8 cellular contexts compared by ENCODE assay signal in the genomic region with DNA sequence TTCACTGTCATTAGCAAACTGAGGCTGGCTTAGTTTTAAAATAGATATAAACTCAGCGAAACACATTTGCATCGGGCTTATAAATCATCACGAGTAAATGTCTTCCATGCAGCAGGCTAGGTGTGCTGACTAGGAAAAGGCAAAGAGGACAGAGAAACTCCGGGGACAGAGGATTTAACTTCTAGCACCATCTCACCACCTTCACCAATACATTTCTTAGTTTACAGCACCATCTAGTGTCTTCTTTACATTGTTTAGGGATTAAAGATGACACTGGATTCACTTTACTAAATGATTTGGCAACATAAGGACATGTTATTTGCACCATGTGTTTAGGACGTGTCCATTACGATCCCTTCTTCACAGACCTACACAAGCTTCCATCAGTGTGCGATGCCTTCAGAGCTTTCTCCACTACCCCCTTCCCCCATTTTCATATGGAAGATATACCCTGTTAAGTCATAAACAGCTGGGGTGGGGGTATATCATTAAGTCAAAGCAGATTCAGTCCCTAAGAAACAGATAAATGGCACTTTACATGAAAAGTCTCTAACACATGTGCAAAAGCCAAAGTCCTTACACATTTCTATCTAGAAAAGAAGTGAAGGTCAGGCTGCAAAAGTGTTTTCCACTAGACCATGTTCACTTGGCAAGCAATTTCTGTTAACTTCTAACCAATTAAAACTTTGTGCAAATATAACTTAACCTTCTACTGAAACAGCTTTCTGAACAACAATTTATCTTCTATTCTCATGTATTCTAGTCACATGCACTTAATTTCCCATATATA.
DNase-seq lines count a peak whose midpoint lies in the region; ATAC-seq and TF ChIP-seq lines count a peak whose summit lies in the region.

No MANE protein-coding gene starts in this region.

- H3K9me3 ChIP-seq in right lobe of liver, result no peaks in the 10 kb centered on the region

- TF ChIP-seq CTCF in cardiac fibroblast (IDR thresholded peaks at IDR 0.05; ENCODE audit: low read depth, low read length), result peak; percentile 15
- peak; percentile 46 to 61 (median 50) for TF ChIP-seq CTCF in right lobe of liver (IDR thresholded peaks at IDR 0.05)

- H3K4me1 ChIP-seq in right lobe of liver, result peaks cover 0 to 82% (median 31%) of the 10 kb centered on the region in 4 donors

- DNase-seq in AG20443 (ENCODE audit: low spot score) (peak; percentile 47), NCI-H748 (lab: John Stamatoyannopoulos, UW; ENCODE audit: unreplicated experiment) (peak; percentile 78), cardiac fibroblast (ENCODE audit: low read depth in 2 of 2) (peak; percentile 69 to 72), right lobe of liver (no peak)
- DNase-seq in activated effector memory CD4-positive, alpha-beta T cell treated with Interleukin-2 at 50 U/mL for 16 hours, result no peak

- H3K27ac ChIP-seq in right lobe of liver, result peak overlapping the region; percentile 31 to 79 (median 64)

- intact Hi-C loops in right lobe of liver (cut with DNase I), result loop anchor here in 1 of 2 donors (10.0 kb wide), 1 partner anchor 55 kb away; no protein-coding TSS in a partner anchor

- peaks cover 0 to 2% (median under 1%) of the 10 kb centered on the region in 4 donors for H3K36me3 ChIP-seq in right lobe of liver

- no peak for TF ChIP-seq POLR2A in right lobe of liver (IDR thresholded peaks at IDR 0.05)
- no peak for TF ChIP-seq POLR2A in GM18505 (IDR thresholded peaks at IDR 0.05; ENCODE audit: borderline replicate concordance, extremely low read depth, insufficient read depth, insufficient read length)

- ATAC-seq in GM18907 (IDR thresholded peaks at IDR 0.05; ENCODE audit: unreplicated experiment) (peak; percentile 83), HG03520 (IDR thresholded peaks at IDR 0.05; ENCODE audit: unreplicated experiment) (peak; percentile 67), right lobe of liver (peak; percentile 48 to 66 (median 55)), GM18505 (IDR thresholded peaks at IDR 0.05; ENCODE audit: unreplicated experiment) (no peak)

- H3K27me3 ChIP-seq in right lobe of liver, result no peaks in the 10 kb centered on the region

- H3K4me3 ChIP-seq in cardiac fibroblast (replicated peaks in 1 of 2; ENCODE audit: low read depth in 2 of 2, low read length in 2 of 2) (no peak overlapping the region), right lobe of liver (no peak overlapping the region)

- WGBS in right lobe of liver (ENCODE audit: insufficient coverage, low coverage, low lambda C conversion rate, missing lambda C conversion rate), result 14% methylated on average over 7 of the region's 7 CpGs

Comparison
In these comparisons a context has a peak if more than half of its experiments do, and no peak if none do; other contexts are left out.
1. DNase-seq: peak in AG20443 (single experiment), NCI-H748 (single experiment) and cardiac fibroblast (2 of 2); none in right lobe of liver (0 of 3) and activated effector memory CD4-positive, alpha-beta T cell treated with Interleukin-2 at 50 U/mL for 16 hours (single experiment).